Comparison of ENCODE assay signal across 17 cellular contexts in genomic region chr19:34504809-34505291, GRCh38. TPM values are rescaled to one million over a fixed set of nuclear protein-coding genes. Genes with fewer than 3 reads are reported as not detected.
DNase-seq lines count a peak whose midpoint lies in the region.
"Had no signal": no experiment of that assay in that cellular context is flagged by ENCODE, and none has a peak within 500 bp of the region (broad histone marks: within the 10 kb centered on the region; RNA-seq: fewer than 3 reads in every experiment).

No MANE protein-coding gene starts in this region.

- H3K27ac ChIP-seq in neuronal stem cell (replicated peaks; ENCODE audit: low read length) = no peak overlapping the region

- no peak overlapping the region for H3K4me2 ChIP-seq in neuronal stem cell (ENCODE audit: insufficient read depth, low read length, poor library complexity, severe bottlenecking)

- WGBS in neuronal stem cell (ENCODE audit: extremely low coverage in 2 of 2, insufficient read length in 2 of 2, insufficient replicate concordance in 1 of 2), 2 donors = no CpG with 5 or more reads among the region's 9 CpGs

- peaks cover 0 to 6% of the 10 kb centered on the region in 2 donors for H3K4me1 ChIP-seq in neuronal stem cell (ENCODE audit: control insufficient read depth in 2 of 2, insufficient read depth in 1 of 2, low read depth in 1 of 2, low read length in 2 of 2)

- H2BK15ac ChIP-seq in neuronal stem cell (ENCODE audit: low read length) = no peak overlapping the region

- peaks cover 3% of the 10 kb centered on the region; the same call in 1 of the 2 replicates for H3K27me3 ChIP-seq in H7 (ENCODE audit: control insufficient read depth, insufficient read depth, low read length)
- H3K27me3 ChIP-seq in neuronal stem cell (ENCODE audit: control insufficient read depth in 3 of 3, insufficient read depth in 3 of 3, low read depth in 1 of 3, low read length in 3 of 3) = no peaks in the 10 kb centered on the region

- H3K4me3 Mint-ChIP-seq in activated naive CD8-positive, alpha-beta T cell treated with anti-CD3 and anti-CD28 coated beads for 36 hours = no peak overlapping the region
- H3K4me3 Mint-ChIP-seq: CD8-positive, alpha-beta memory T cell had no signal

- no peak overlapping the region for H2AK5ac ChIP-seq in neuronal stem cell (ENCODE audit: low read depth, low read length)

- H3K18ac ChIP-seq in neuronal stem cell (ENCODE audit: low read length) = peak overlapping the region; percentile 28

- peak; percentile 35 for DNase-seq in activated CD8-positive, alpha-beta memory T cell treated with anti-CD3 and anti-CD28 coated beads for 24 hours
- no peak for DNase-seq in activated CD8-positive, alpha-beta memory T cell treated with anti-CD3 and anti-CD28 coated beads, Interleukin-2, amount 50 U/mL, for 48 hours
- DNase-seq in H7 (peak; percentile 42), neuronal stem cell (ENCODE audit: low spot score) (no peak), ureter (ENCODE audit: low spot score) (peak; percentile 30), NCI-H526 treated with DMSO at 0.1 percent for 48 hours (lab: John Stamatoyannopoulos, UW) (no peak), T-helper 2 cell (no peak)
- DNase-seq in activated naive CD8-positive, alpha-beta T cell treated with anti-CD3 and anti-CD28 coated beads for 36 hours = no peak
- DNase-seq: C1 segment of cervical spinal cord; CD8-positive, alpha-beta memory T cell; DMS79; KBM-7; MV-4-11; NCI-H1694 treated with DMSO at 0.1 percent for 48 hours; NCI-H510A; NCI-H774; SHP77 had no signal

- no peak overlapping the region for H2AFZ ChIP-seq in neuronal stem cell (ENCODE audit: low read length)

- no peak overlapping the region for H4K8ac ChIP-seq in neuronal stem cell (ENCODE audit: low read depth, low read length)

- H4K91ac ChIP-seq in neuronal stem cell (ENCODE audit: low read depth, low read length, poor library complexity) = no peak overlapping the region

- H3K36me3 ChIP-seq in H7 (replicated peaks; ENCODE audit: control insufficient read depth, insufficient read depth, low read length) (no peaks in the 10 kb centered on the region), neuronal stem cell (replicated peaks in 1 of 2; ENCODE audit: control insufficient read depth in 2 of 2, insufficient read depth in 2 of 2, low read length in 2 of 2) (peaks cover 0 to 3% of the 10 kb centered on the region in 2 donors)

- no peak overlapping the region for H3K23ac ChIP-seq in neuronal stem cell (ENCODE audit: low read depth, low read length, poor library complexity)

- H3K9me3 Mint-ChIP-seq in activated naive CD8-positive, alpha-beta T cell treated with anti-CD3 and anti-CD28 coated beads for 36 hours = no peaks in the 10 kb centered on the region

- no peaks in the 10 kb centered on the region for H3K9me3 ChIP-seq in neuronal stem cell (replicated peaks in 1 of 2; ENCODE audit: control insufficient read depth in 2 of 2, insufficient read depth in 1 of 2, low read depth in 1 of 2, low read length in 2 of 2)

- H3K4me3 ChIP-seq in H7 (ENCODE audit: insufficient read depth, low read depth, low read length) (no peak overlapping the region), neuronal stem cell (ENCODE audit: low read length in 2 of 2) (no peak overlapping the region)

- H3K4ac ChIP-seq in neuronal stem cell (ENCODE audit: low read length) = no peak overlapping the region

- peaks cover 19% of the 10 kb centered on the region for H3K27me3 Mint-ChIP-seq in activated naive CD8-positive, alpha-beta T cell treated with anti-CD3 and anti-CD28 coated beads for 36 hours

- H2BK12ac ChIP-seq in neuronal stem cell (ENCODE audit: low read length) = no peak overlapping the region

- no peak overlapping the region for H3K9ac ChIP-seq in neuronal stem cell (ENCODE audit: low read depth, low read length, poor library complexity)

- H3K36me3 Mint-ChIP-seq in activated naive CD8-positive, alpha-beta T cell treated with anti-CD3 and anti-CD28 coated beads for 36 hours = no peaks in the 10 kb centered on the region

- no peak overlapping the region for H3K27ac Mint-ChIP-seq in activated naive CD8-positive, alpha-beta T cell treated with anti-CD3 and anti-CD28 coated beads for 36 hours
- H3K27ac Mint-ChIP-seq: CD8-positive, alpha-beta memory T cell had no signal

- H3K14ac ChIP-seq in neuronal stem cell (ENCODE audit: low read length) = no peak overlapping the region

- no peak overlapping the region for H2BK5ac ChIP-seq in neuronal stem cell (ENCODE audit: low read length)

- peaks cover 2% of the 10 kb centered on the region for H3K4me1 Mint-ChIP-seq in activated naive CD8-positive, alpha-beta T cell treated with anti-CD3 and anti-CD28 coated beads for 36 hours

- no peaks in the 10 kb centered on the region for H3K79me1 ChIP-seq in neuronal stem cell (ENCODE audit: low read depth, low read length)

- no peak overlapping the region for H2BK120ac ChIP-seq in neuronal stem cell (ENCODE audit: low read depth, low read length)

RNA-seq across cellular contexts. Expression of gene WTIP, which starts 23.3 kb away (rescaled TPM):
- 12.5 and 14.8 TPM in 2 replicates for total RNA-seq in H7 (2014; rRNA removed; shearing (Covaris generic))
- polyA plus RNA-seq in neuronal stem cell (2013, experiment 1 of 2) = 12.5 TPM
- 10.5 TPM for polyA plus RNA-seq in neuronal stem cell (2013, experiment 2 of 2)
- 14.9 TPM for total RNA-seq in ureter
- total RNA-seq in activated naive CD8-positive, alpha-beta T cell treated with anti-CD3 and anti-CD28 coated beads for 36 hours = under 1 TPM; 0.23 to 0.36 TPM
- polyA plus RNA-seq: CD8-positive, alpha-beta memory T cell had no signal

Comparison
In these comparisons a context has a peak if more than half of its experiments do, and no peak if none do; other contexts are left out.
1. DNase-seq: peak in activated CD8-positive, alpha-beta memory T cell treated with anti-CD3 and anti-CD28 coated beads for 24 hours (single experiment), H7 (single experiment) and ureter (single experiment); none in activated CD8-positive, alpha-beta memory T cell treated with anti-CD3 and anti-CD28 coated beads, Interleukin-2, amount 50 U/mL, for 48 hours (single experiment), neuronal stem cell (single experiment), activated naive CD8-positive, alpha-beta T cell treated with anti-CD3 and anti-CD28 coated beads for 36 hours (single experiment), NCI-H526 treated with DMSO at 0.1 percent for 48 hours (single experiment) and T-helper 2 cell (0 of 5).